8 cellular contexts compared by ENCODE assay signal in genomic region chr6:5003604-5004372, GRCh38. TPM values are rescaled to one million over a fixed set of nuclear protein-coding genes. Genes with fewer than 3 reads are reported as not detected.
DNase-seq lines count a peak whose midpoint lies in the region; ATAC-seq and TF ChIP-seq lines count a peak whose summit lies in the region.

Gene RPP40, minus strand, starts transcription at chr6:5004037. Its CDS starts 35 bp downstream, at chr6:5004002.

- no peaks in the 10 kb centered on the region for H3K27me3 ChIP-seq in CD8-positive, alpha-beta T cell (ENCODE audit: insufficient read depth, low read length)
- H3K27me3 ChIP-seq in lung (ENCODE audit: control insufficient read depth, insufficient read depth): no peaks in the 10 kb centered on the region

- TF ChIP-seq CTCF in CD8-positive, alpha-beta T cell (IDR thresholded peaks at IDR 0.05): peak; percentile 84
- peak; percentile 43 for TF ChIP-seq CTCF in lung (IDR thresholded peaks at IDR 0.05; ENCODE audit: control extremely low read depth, extremely low read depth)

- H3K27ac ChIP-seq in CD8-positive, alpha-beta T cell (ENCODE audit: low read depth, low read length): peak within 1 kb of the TSS; percentile 79
- peak within 1 kb of the TSS; percentile 80 to 95 for H3K27ac ChIP-seq in lung (ENCODE audit: low read depth in 1 of 2, low read length in 1 of 2)

- H3K27ac Mint-ChIP-seq in CD8-positive, alpha-beta T cell: peak within 1 kb of the TSS; percentile 97
- H3K27ac Mint-ChIP-seq in activated CD8-positive, alpha-beta T cell treated with anti-CD3 and anti-CD28 coated beads, Interleukin-2, amount 10 ng/mL, durations not matched to agents 7 days and 5 days: peak within 1 kb of the TSS; percentile 99

- peak; percentile 97 to 99 (median 99) for DNase-seq in CD8-positive, alpha-beta T cell
- DNase-seq in HK-2 (ENCODE audit: unreplicated experiment): peak; percentile 98
- DNase-seq in NCI-H82 treated with DMSO at 0.1 percent for 48 hours (lab: John Stamatoyannopoulos, UW; ENCODE audit: unreplicated experiment): peak; percentile 90
- DNase-seq in activated CD8-positive, alpha-beta T cell treated with anti-CD3 and anti-CD28 coated beads, Interleukin-2, amount 10 ng/mL, durations not matched to agents 7 days and 5 days: peak; percentile 99
- DNase-seq in effector CD4-positive, alpha-beta T cell: peak; percentile 98
- DNase-seq in lung (ENCODE audit: low spot score): peak; percentile 98
- peak; percentile 98 to 99 (median 98) for DNase-seq in stimulated activated CD4-positive, alpha-beta T cell treated with anti-CD3 and anti-CD28 coated beads, TNF-alpha, amount 100 ng/mL, for 4 hours (ENCODE audit: low read depth in 3 of 3)

- POLR2A ChIA-PET in CD8-positive, alpha-beta T cell (lab: Charles Lee): interaction anchor here (1.2 to 1.3 kb wide), 2 partner anchors 227 to 229 kb away, joined by 4 read pairs; partner anchors contain the start of gene CDYL
- POLR2A ChIA-PET in activated CD8-positive, alpha-beta T cell treated with anti-CD3 and anti-CD28 coated beads, Interleukin-2, amount 10 ng/mL, durations not matched to agents 7 days and 5 days (lab: Charles Lee): interaction anchor here (0.6 to 0.8 kb wide), 3 partner anchors 22 to 101 kb away, joined by 3 read pairs; no protein-coding TSS in a partner anchor

- 0 to 1% methylated on average over 59 to 64 of the region's 64 CpGs for WGBS in lung, 2 donors

- H3K4me1 ChIP-seq in CD8-positive, alpha-beta T cell (ENCODE audit: insufficient read depth, low read length): peaks cover 8% of the 10 kb centered on the region
- H3K4me1 ChIP-seq in lung (ENCODE audit: control insufficient read depth in 2 of 2, insufficient read depth in 2 of 2, low read length in 2 of 2): no peaks in the 10 kb centered on the region

- peak within 1 kb of the TSS; percentile 95 for H3K4me3 ChIP-seq in CD8-positive, alpha-beta T cell (ENCODE audit: low read depth, low read length)
- H3K4me3 ChIP-seq in lung: peak within 1 kb of the TSS; percentile 93

- peak within 1 kb of the TSS; percentile 94 for H3K4me3 Mint-ChIP-seq in CD8-positive, alpha-beta T cell
- peak within 1 kb of the TSS; percentile 90 for H3K4me3 Mint-ChIP-seq in activated CD8-positive, alpha-beta T cell treated with anti-CD3 and anti-CD28 coated beads, Interleukin-2, amount 10 ng/mL, durations not matched to agents 7 days and 5 days

- intact Hi-C loops in CD8-positive, alpha-beta T cell (cut with DNase I, micrococcal nuclease): loop anchor here (1.0 to 10.0 kb wide), 11 partner anchors 227 to 1939 kb away; partner anchors contain the start of genes ECI2 (in 2 of the 2), PSMG4 (in 2 of the 2), CDYL (in 1 of the 2) and FAM50B (in 1 of the 2)

- ATAC-seq in CD8-positive, alpha-beta T cell: peak; percentile 94
- ATAC-seq in GM19452 (IDR thresholded peaks at IDR 0.05; ENCODE audit: unreplicated experiment) (peak; percentile 91), lung (ENCODE audit: insufficient read depth, low FRiP score) (peak; percentile 100)
- peak; percentile 94 for ATAC-seq in activated CD8-positive, alpha-beta T cell treated with anti-CD3 and anti-CD28 coated beads, Interleukin-2, amount 10 ng/mL, durations not matched to agents 7 days and 5 days

- H3K36me3 ChIP-seq in CD8-positive, alpha-beta T cell (ENCODE audit: insufficient read depth, low read length): no peaks in the 10 kb centered on the region
- H3K36me3 ChIP-seq in lung (ENCODE audit: control insufficient read depth in 2 of 2, insufficient read depth in 2 of 2, low read length in 2 of 2): peaks cover 2 to 5% of the 10 kb centered on the region in 2 donors

- no peaks in the 10 kb centered on the region for H3K27me3 Mint-ChIP-seq in CD8-positive, alpha-beta T cell (ENCODE audit: low read depth)
- H3K27me3 Mint-ChIP-seq in activated CD8-positive, alpha-beta T cell treated with anti-CD3 and anti-CD28 coated beads, Interleukin-2, amount 10 ng/mL, durations not matched to agents 7 days and 5 days (ENCODE audit: low read depth): no peaks in the 10 kb centered on the region

- peaks cover 13% of the 10 kb centered on the region for H3K4me1 Mint-ChIP-seq in CD8-positive, alpha-beta T cell (ENCODE audit: low read depth)
- H3K4me1 Mint-ChIP-seq in activated CD8-positive, alpha-beta T cell treated with anti-CD3 and anti-CD28 coated beads, Interleukin-2, amount 10 ng/mL, durations not matched to agents 7 days and 5 days (ENCODE audit: low read depth): peaks cover 24% of the 10 kb centered on the region

- H3K9me3 Mint-ChIP-seq in CD8-positive, alpha-beta T cell: no peaks in the 10 kb centered on the region
- no peaks in the 10 kb centered on the region for H3K9me3 Mint-ChIP-seq in activated CD8-positive, alpha-beta T cell treated with anti-CD3 and anti-CD28 coated beads, Interleukin-2, amount 10 ng/mL, durations not matched to agents 7 days and 5 days (ENCODE audit: insufficient read depth)

- H3K36me3 Mint-ChIP-seq in CD8-positive, alpha-beta T cell: peaks cover 27% of the 10 kb centered on the region
- H3K36me3 Mint-ChIP-seq in activated CD8-positive, alpha-beta T cell treated with anti-CD3 and anti-CD28 coated beads, Interleukin-2, amount 10 ng/mL, durations not matched to agents 7 days and 5 days (ENCODE audit: low read depth): peaks cover 11% of the 10 kb centered on the region

- CTCF ChIA-PET in CD8-positive, alpha-beta T cell (lab: Charles Lee): interaction anchor here (1.6 to 1.9 kb wide), 2 partner anchors 10 to 69 kb away, joined by 3 to 11 read pairs; no protein-coding TSS in a partner anchor
- CTCF ChIA-PET in activated CD8-positive, alpha-beta T cell treated with anti-CD3 and anti-CD28 coated beads, Interleukin-2, amount 10 ng/mL, durations not matched to agents 7 days and 5 days (lab: Charles Lee): interaction anchor here (1.0 to 1.9 kb wide), 7 partner anchors 11 to 864 kb away, joined by 3 to 9 read pairs (median 3); partner anchors contain the start of gene CDYL

- no peaks in the 10 kb centered on the region for H3K9me3 ChIP-seq in CD8-positive, alpha-beta T cell (ENCODE audit: low read length)
- H3K9me3 ChIP-seq in lung (ENCODE audit: control insufficient read depth in 2 of 2, insufficient read depth in 1 of 2, low read length in 1 of 2): no peaks in the 10 kb centered on the region

RNA-seq across cellular contexts. Expression of gene RPP40, which starts in this region (rescaled TPM):
- 1 to 10 TPM in 1 of 2 experiments, under 1 TPM in 1; 0.94 to 1.2 TPM for total RNA-seq in CD8-positive, alpha-beta T cell
- total RNA-seq in activated CD8-positive, alpha-beta T cell treated with anti-CD3 and anti-CD28 coated beads, Interleukin-2, amount 10 ng/mL, durations not matched to agents 7 days and 5 days: 1 to 10 TPM; 5.0 to 6.3 TPM
- total RNA-seq in lung: 1 to 10 TPM; 6.3 to 7.7 TPM
- polyA plus RNA-seq in lung: 1 to 10 TPM; 4.4 to 8.5 TPM

Comparison
In these comparisons a context has a peak if more than half of its experiments do, and no peak if none do; other contexts are left out.
1. Peak in every context shown above with its lines: DNase-seq, ATAC-seq, H3K4me3 ChIP-seq and H3K27ac ChIP-seq.